Comparison of ENCODE assay signal across 8 cellular contexts in genomic region chr6:108847738-108848115, GRCh38. TPM values are rescaled to one million over a fixed set of nuclear protein-coding genes. Genes with fewer than 3 reads are reported as not detected.
DNase-seq lines count a peak whose midpoint lies in the region; ATAC-seq and TF ChIP-seq lines count a peak whose summit lies in the region.

No MANE protein-coding gene starts in this region.

- H3K36me3 ChIP-seq in GM06990 (ENCODE audit: control insufficient read depth, insufficient read depth, low read length): no peaks in the 10 kb centered on the region
- H3K36me3 ChIP-seq in Peyer's patch: no peaks in the 10 kb centered on the region
- no peaks in the 10 kb centered on the region for H3K36me3 ChIP-seq in esophagus muscularis mucosa

- H3K4me3 Mint-ChIP-seq in progenitor cell of endocrine pancreas (ENCODE audit: low read depth): peak overlapping the region; percentile 77

- H3K27ac Mint-ChIP-seq in progenitor cell of endocrine pancreas: no peak overlapping the region

- H3K4me3 ChIP-seq in GM06990 (replicated peaks; ENCODE audit: low read depth, low read length) (peak overlapping the region; percentile 66), Peyer's patch (peak overlapping the region; percentile 47 to 78 (median 68)), esophagus muscularis mucosa (peak overlapping the region; percentile 75 to 91 (median 78))

- H3K27me3 ChIP-seq in GM06990 (replicated peaks; ENCODE audit: control insufficient read depth, insufficient read depth, low read length): no peaks in the 10 kb centered on the region; the same call in 1 of the 2 replicates
- H3K27me3 ChIP-seq in Peyer's patch: no peaks in the 10 kb centered on the region
- H3K27me3 ChIP-seq in esophagus muscularis mucosa: no peaks in the 10 kb centered on the region

- no peak for TF ChIP-seq EP300 in esophagus muscularis mucosa (IDR thresholded peaks at IDR 0.05)

- peaks cover 10% of the 10 kb centered on the region for H3K27me3 Mint-ChIP-seq in progenitor cell of endocrine pancreas

- H3K36me3 Mint-ChIP-seq in progenitor cell of endocrine pancreas (ENCODE audit: insufficient read depth): no peaks in the 10 kb centered on the region

- intact Hi-C loops in esophagus muscularis mucosa (cut with DNase I): loop anchor here (5.0 kb wide), 1 partner anchor 225 kb away; no protein-coding TSS in a partner anchor

- TF ChIP-seq POLR2A in Peyer's patch (IDR thresholded peaks at IDR 0.05) (no peak), esophagus muscularis mucosa (IDR thresholded peaks at IDR 0.05; ENCODE audit: low read depth) (no peak)

- H3K4me1 Mint-ChIP-seq in progenitor cell of endocrine pancreas (ENCODE audit: low read depth): peaks cover 3% of the 10 kb centered on the region

- H3K9me3 Mint-ChIP-seq in progenitor cell of endocrine pancreas (ENCODE audit: low read depth): no peaks in the 10 kb centered on the region

- WGBS in esophagus muscularis mucosa: 42% methylated on average over 12 of the region's 12 CpGs

- H3K27ac ChIP-seq in Peyer's patch (peak overlapping the region; percentile 52 to 82 (median 79)), esophagus muscularis mucosa (replicated peaks in 1 of 4) (peak overlapping the region; percentile 80 to 86 (median 82))

- H3K9me3 ChIP-seq in Peyer's patch (no peaks in the 10 kb centered on the region), esophagus muscularis mucosa (no peaks in the 10 kb centered on the region)

- no peak for ATAC-seq in GM19463 (IDR thresholded peaks at IDR 0.05; ENCODE audit: unreplicated experiment)

- DNase-seq in GM06990 (ENCODE audit: extremely low read depth, insufficient read length): no peak
- DNase-seq in Peyer's patch: no peak
- DNase-seq in esophagus muscularis mucosa (ENCODE audit: extremely low spot score): no peak
- no peak for DNase-seq in progenitor cell of endocrine pancreas (ENCODE audit: low spot score, unreplicated experiment)
- DNase-seq in activated gamma-delta T cell (lab: John Stamatoyannopoulos, UW): no peak
- no peak for DNase-seq in mucosa of gallbladder (ENCODE audit: low spot score)
- no peak for DNase-seq in hepatic stellate cell (ENCODE audit: low spot score)

- H3K4me1 ChIP-seq in Peyer's patch (peaks cover 0 to 14% (median 0%) of the 10 kb centered on the region in 4 donors), esophagus muscularis mucosa (peaks cover 25 to 34% (median 29%) of the 10 kb centered on the region in 4 donors)

- TF ChIP-seq CTCF in GM06990 (IDR thresholded peaks at IDR 0.05; ENCODE audit: insufficient read depth, low read length, poor library complexity, severe bottlenecking) (no peak), Peyer's patch (IDR thresholded peaks at IDR 0.05) (no peak), esophagus muscularis mucosa (IDR thresholded peaks at IDR 0.05) (no peak), progenitor cell of endocrine pancreas (IDR thresholded peaks at IDR 0.05; ENCODE audit: unreplicated experiment) (no peak)

RNA-seq across cellular contexts. Expression of gene ARMC2, which starts 0.5 kb away (rescaled TPM):
- total RNA-seq in Peyer's patch (10 to 100 TPM in 1 of 4 donors, 1 to 10 TPM in 2, under 1 TPM in 1; 0.53 to 29.7 (median 4.4) TPM), esophagus muscularis mucosa (1 to 10 TPM; 2.1 to 5.1 (median 3.2) TPM), progenitor cell of endocrine pancreas (16.1 and 16.5 TPM in 2 replicates), mucosa of gallbladder (5.8 TPM)
